Comparison of ENCODE assay signal across 26 cellular contexts in genomic region chr20:26315054-26315453, GRCh38.
"Had no signal": no experiment of that assay in that cellular context is flagged by ENCODE, and none has a peak within 500 bp of the region (broad histone marks: within the 10 kb centered on the region; RNA-seq: fewer than 3 reads in every experiment).

No MANE protein-coding gene starts in this region.

- H3K27ac ChIP-seq: adrenal gland, body of pancreas, breast epithelium, coronary artery, PC-9, SJCRH30, SK-N-MC had no signal

- H3K9me3 ChIP-seq: adrenal gland, body of pancreas, breast epithelium, SJCRH30 had no signal

- ATAC-seq: activated naive CD4-positive, alpha-beta T cell treated with anti-CD3 and anti-CD28 coated beads, Interleukin-2, amount 50 U/mL, for 72 hours; body of pancreas had no signal

- H3K27me3 ChIP-seq: adrenal gland, body of pancreas, breast epithelium had no signal

- H3K4me3 Mint-ChIP-seq: activated CD4-positive, alpha-beta T cell treated with anti-CD3 and anti-CD28 coated beads, Interleukin-2, amount 10 ng/mL, durations not matched to agents 24 days and 14 days; activated T-cell treated with anti-CD3 and anti-CD28 coated beads, Interleukin-2, amount 50 U/mL, for 24 hours; activated T-helper 1 cell treated with anti-CD3 and anti-CD28 coated beads, Interleukin-12 subunit alpha, Interleukin-12 subunit beta, Interleukin-2, Interleukin-4 antibody, amounts not matched to agents 30 ng/mL and 10 ng/mL and 1 ng/mL, durations not matched to agents 14 hours and 24 hours and 36 hours; T-helper 1 cell treated with Interleukin-12 subunit alpha and Interleukin-12 subunit beta and Interleukin-4 antibody, amounts not matched to agents 30 μg/mL and 1 μg/mL, for 36 hours; T-helper 2 cell treated with Interferon-gamma antibody and Interleukin-4, amounts not matched to agents 5 μg/mL and 100 μg/mL, for 36 hours had no signal

- H3K27me3 Mint-ChIP-seq: activated CD4-positive, alpha-beta T cell treated with anti-CD3 and anti-CD28 coated beads, Interleukin-2, amount 10 ng/mL, durations not matched to agents 24 days and 14 days; activated T-cell treated with anti-CD3 and anti-CD28 coated beads, Interleukin-2, amount 50 U/mL, for 24 hours had no signal

- H3K27ac Mint-ChIP-seq: activated naive CD4-positive, alpha-beta T cell treated with anti-CD3 and anti-CD28 coated beads, Interleukin-2, amount 50 U/mL, for 72 hours; activated T-cell treated with anti-CD3 and anti-CD28 coated beads, Interleukin-2, amount 50 U/mL, for 24 hours; activated T-helper 1 cell treated with anti-CD3 and anti-CD28 coated beads, Interleukin-12 subunit alpha, Interleukin-12 subunit beta, Interleukin-2, Interleukin-4 antibody, amounts not matched to agents 30 ng/mL and 10 ng/mL and 1 ng/mL, durations not matched to agents 14 hours and 24 hours and 36 hours; T-helper 1 cell treated with Interleukin-12 subunit alpha and Interleukin-12 subunit beta and Interleukin-4 antibody, amounts not matched to agents 30 μg/mL and 1 μg/mL, for 36 hours; T-helper 2 cell treated with Interferon-gamma antibody and Interleukin-4, amounts not matched to agents 5 μg/mL and 100 μg/mL, for 36 hours had no signal

- H3K4me3 ChIP-seq: adrenal gland, body of pancreas, breast epithelium, coronary artery, PC-9, SJCRH30, SK-N-MC had no signal

- DNase-seq: activated CD4-positive, alpha-beta T cell treated with anti-CD3 and anti-CD28 coated beads, Interleukin-2, amount 10 ng/mL, durations not matched to agents 24 days and 14 days; activated CD4-positive, alpha-beta T cell treated with anti-CD3 and anti-CD28 coated beads, Interleukin-2, amount 50 U/mL, for 4 hours; activated gamma-delta T cell treated with Interleukin-2 at 50 U/mL for 16 hours; activated T-cell treated with anti-CD3 and anti-CD28 coated beads, Interleukin-2, amount 50 U/mL, for 24 hours; adrenal gland; body of pancreas; NCI-H1092 treated with DMSO at 0.1 percent for 48 hours; NCI-H1417; NCI-H146; NCI-H187; NCI-H2029 treated with DMSO at 0.1 percent for 48 hours; NCI-H2107; NCI-H2171; NCI-H510A; NCI-H526; NCI-H748 treated with DMSO at 0.1 percent for 48 hours; PC-9; SHP77; SJCRH30 had no signal

- H3K4me1 ChIP-seq: adrenal gland, body of pancreas, breast epithelium, SJCRH30 had no signal

- H3K36me3 ChIP-seq: adrenal gland, breast epithelium, SJCRH30 had no signal
